ENCODE assay signal across 11 cellular contexts in the genomic region with DNA sequence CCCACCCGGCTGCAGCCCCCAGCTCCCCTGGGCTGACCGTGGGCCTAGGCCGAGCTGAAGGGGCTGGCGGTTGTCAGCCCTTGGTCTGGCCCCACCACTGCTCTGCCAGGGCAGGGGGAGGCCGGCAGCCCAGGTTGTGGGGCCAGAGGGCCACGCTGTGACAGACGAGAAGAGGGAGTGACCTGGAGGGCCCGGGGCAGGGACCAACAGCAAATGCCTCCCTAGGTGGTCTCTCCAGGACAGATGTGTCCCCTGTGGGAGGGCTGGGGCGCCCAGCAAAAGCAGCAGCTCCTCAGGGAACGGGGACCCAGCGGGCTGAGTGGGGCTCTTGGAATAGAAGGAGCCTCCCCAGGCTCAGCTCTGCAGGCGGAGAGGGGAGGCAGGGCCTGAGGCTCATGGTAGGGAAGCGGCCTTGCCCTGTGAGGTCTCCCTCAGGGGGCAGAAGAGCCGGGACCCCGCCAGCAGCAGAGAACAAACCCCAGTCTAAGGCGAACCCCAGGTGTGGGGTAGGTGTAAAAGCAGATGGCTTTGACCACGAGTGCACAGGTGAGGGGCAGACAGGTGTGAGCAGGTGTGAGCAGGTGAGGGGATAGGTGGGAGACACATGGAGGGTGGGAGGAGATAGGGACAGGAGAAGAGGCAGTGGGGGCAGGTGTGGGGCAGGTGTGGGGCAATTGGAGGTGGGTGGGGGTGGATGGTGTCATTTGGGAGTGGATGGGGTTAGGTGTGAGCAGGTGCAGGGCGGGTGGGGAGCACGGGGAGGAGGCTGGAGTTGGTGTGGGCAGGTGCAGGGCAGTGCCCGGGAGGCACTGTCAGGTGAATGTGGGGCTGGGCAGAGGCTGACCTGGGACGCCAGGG. TPM values are rescaled to one million over a fixed set of nuclear protein-coding genes. Genes with fewer than 3 reads are reported as not detected.
DNase-seq lines count a peak whose midpoint lies in the region; ATAC-seq and TF ChIP-seq lines count a peak whose summit lies in the region.
"Had no signal": no experiment of that assay in that cellular context is flagged by ENCODE, and none has a peak within 500 bp of the region (broad histone marks: within the 10 kb centered on the region; RNA-seq: fewer than 3 reads in every experiment).

No MANE protein-coding gene starts in this region.

- no peak for TF ChIP-seq POLR2A in heart left ventricle (IDR thresholded peaks at IDR 0.05)

- H3K9me3 ChIP-seq in HEK293 (ENCODE audit: control insufficient read depth, insufficient read depth, low read depth, low read length) (no peaks in the 10 kb centered on the region), heart left ventricle (no peaks in the 10 kb centered on the region)

- H3K27ac Mint-ChIP-seq in activated CD4-positive, alpha-beta memory T cell treated with anti-CD3 and anti-CD28 coated beads for 36 hours: no peak overlapping the region
- no peak overlapping the region for H3K27ac Mint-ChIP-seq in activated CD4-positive, alpha-beta memory T cell treated with anti-CD3 and anti-CD28 coated beads, Interleukin-2, amount 10 ng/mL, durations not matched to agents 7 days and 5 days

- H3K36me3 Mint-ChIP-seq in activated CD4-positive, alpha-beta memory T cell treated with anti-CD3 and anti-CD28 coated beads for 36 hours: peaks cover 2% of the 10 kb centered on the region
- peaks cover 9% of the 10 kb centered on the region for H3K36me3 Mint-ChIP-seq in activated CD4-positive, alpha-beta memory T cell treated with anti-CD3 and anti-CD28 coated beads, Interleukin-2, amount 10 ng/mL, durations not matched to agents 7 days and 5 days (ENCODE audit: low read depth)

- no peaks in the 10 kb centered on the region for H3K9me3 Mint-ChIP-seq in activated CD4-positive, alpha-beta memory T cell treated with anti-CD3 and anti-CD28 coated beads for 36 hours
- no peaks in the 10 kb centered on the region for H3K9me3 Mint-ChIP-seq in activated CD4-positive, alpha-beta memory T cell treated with anti-CD3 and anti-CD28 coated beads, Interleukin-2, amount 10 ng/mL, durations not matched to agents 7 days and 5 days

- H3K4me3 ChIP-seq in HEK293 (ENCODE audit: low read depth, low read length): no peak overlapping the region
- H3K4me3 ChIP-seq in heart left ventricle: no peak overlapping the region

- H3K4me1 Mint-ChIP-seq in activated CD4-positive, alpha-beta memory T cell treated with anti-CD3 and anti-CD28 coated beads for 36 hours (ENCODE audit: low read depth): peaks cover 24% of the 10 kb centered on the region
- peaks cover 36% of the 10 kb centered on the region for H3K4me1 Mint-ChIP-seq in activated CD4-positive, alpha-beta memory T cell treated with anti-CD3 and anti-CD28 coated beads, Interleukin-2, amount 10 ng/mL, durations not matched to agents 7 days and 5 days

- peak; percentile 7 for DNase-seq in activated CD4-positive, alpha-beta memory T cell treated with anti-CD3 and anti-CD28 coated beads for 36 hours
- no peak for DNase-seq in activated CD4-positive, alpha-beta memory T cell treated with anti-CD3 and anti-CD28 coated beads, Interleukin-2, amount 10 ng/mL, durations not matched to agents 7 days and 5 days
- peak in 4 of 5 donors; percentile 18 to 53 (median 22) for DNase-seq in heart left ventricle
- DNase-seq in posterior vena cava (ENCODE audit: low spot score): peak; percentile 73
- no peak for DNase-seq in NCI-H2227 (lab: John Stamatoyannopoulos, UW; ENCODE audit: unreplicated experiment)
- DNase-seq in SKM-1 treated with dmso at 0.1 percent for 144 hours (lab: John Stamatoyannopoulos, UW; ENCODE audit: unreplicated experiment): no peak
- DNase-seq: brain microvascular endothelial cell, DMS79 treated with DMSO at 0.1 percent for 48 hours had no signal

- POLR2A ChIA-PET in activated CD4-positive, alpha-beta memory T cell treated with anti-CD3 and anti-CD28 coated beads for 36 hours (lab: Charles Lee): no interaction called here
- POLR2A ChIA-PET in activated CD4-positive, alpha-beta memory T cell treated with anti-CD3 and anti-CD28 coated beads, Interleukin-2, amount 10 ng/mL, durations not matched to agents 7 days and 5 days (lab: Charles Lee): no interaction called here
- POLR2A ChIA-PET in HEK293 (lab: Yijun Ruan, JAX): no interaction called here

- H3K4me1 ChIP-seq in HEK293 (ENCODE audit: control insufficient read depth, insufficient read depth, low read length): no peaks in the 10 kb centered on the region
- H3K4me1 ChIP-seq in heart left ventricle: peaks cover 5 to 66% (median 40%) of the 10 kb centered on the region in 12 donors

- WGBS in heart left ventricle, 4 donors: 94 to 98% (median 95%) methylated on average over 14 to 21 of the region's 21 CpGs

- H3K27me3 ChIP-seq in heart left ventricle: no peaks in the 10 kb centered on the region
- H3K27me3 ChIP-seq: brain microvascular endothelial cell had no signal

- no peak overlapping the region for H3K4me3 Mint-ChIP-seq in activated CD4-positive, alpha-beta memory T cell treated with anti-CD3 and anti-CD28 coated beads for 36 hours
- H3K4me3 Mint-ChIP-seq in activated CD4-positive, alpha-beta memory T cell treated with anti-CD3 and anti-CD28 coated beads, Interleukin-2, amount 10 ng/mL, durations not matched to agents 7 days and 5 days: no peak overlapping the region

- CTCF ChIA-PET in activated CD4-positive, alpha-beta memory T cell treated with anti-CD3 and anti-CD28 coated beads for 36 hours (lab: Charles Lee): no interaction called here
- CTCF ChIA-PET in activated CD4-positive, alpha-beta memory T cell treated with anti-CD3 and anti-CD28 coated beads, Interleukin-2, amount 10 ng/mL, durations not matched to agents 7 days and 5 days (lab: Charles Lee): no interaction called here
- CTCF ChIA-PET in HEK293 (lab: Yijun Ruan, JAX): interaction anchor here (0.7 kb wide), 1 partner anchor 38 kb away, joined by 4 read pairs; no protein-coding TSS in a partner anchor

- H3K27me3 Mint-ChIP-seq in activated CD4-positive, alpha-beta memory T cell treated with anti-CD3 and anti-CD28 coated beads for 36 hours: no peaks in the 10 kb centered on the region
- no peaks in the 10 kb centered on the region for H3K27me3 Mint-ChIP-seq in activated CD4-positive, alpha-beta memory T cell treated with anti-CD3 and anti-CD28 coated beads, Interleukin-2, amount 10 ng/mL, durations not matched to agents 7 days and 5 days

- intact Hi-C loops in activated CD4-positive, alpha-beta memory T cell treated with anti-CD3 and anti-CD28 coated beads for 36 hours (cut with micrococcal nuclease): no loop called here
- intact Hi-C loops in heart left ventricle (cut with DNase I) (loop anchor here in 4 of 10 donors (5.0 kb wide), 3 partner anchors 34 to 41 kb away; a partner anchor contains a TSS), posterior vena cava (cut with DNase I) (loop anchor here in 1 of 2 donors (5.0 kb wide), 1 partner anchor 34 kb away; a partner anchor contains a TSS)

- TF ChIP-seq CTCF in HEK293 (tag by site-specific recombination; IDR thresholded peaks at IDR 0.05): no peak
- TF ChIP-seq CTCF in heart left ventricle (IDR thresholded peaks at IDR 0.05): no peak

- H3K36me3 ChIP-seq in HEK293 (ENCODE audit: control insufficient read depth in 2 of 2, insufficient read depth in 1 of 2, low read length in 2 of 2) (peaks cover 0 to 6% of the 10 kb centered on the region in 2 experiments; a peak in 1 of 3 replicates), heart left ventricle (peaks cover 0 to 9% (median 7%) of the 10 kb centered on the region in 9 donors)

- H3K27ac ChIP-seq in HEK293 (ENCODE audit: extremely low read depth, low read depth, low read length): no peak overlapping the region
- no peak overlapping the region for H3K27ac ChIP-seq in heart left ventricle
- H3K27ac ChIP-seq: brain microvascular endothelial cell had no signal

- ATAC-seq in heart left ventricle: no peak
- no peak for ATAC-seq in GM21360 (IDR thresholded peaks at IDR 0.05; ENCODE audit: unreplicated experiment)

TF ChIP-seq in HEK293, 187 proteins besides CTCF, POLR2A, EP300 and RAD21:
- TF ChIP-seq ZEB2 (tag by site-specific recombination; IDR thresholded peaks at IDR 0.05) (peak; percentile 79), EGR2 (tag by site-specific recombination; IDR thresholded peaks at IDR 0.05; ENCODE audit: low read depth) (0 out of 2 replicates have a peak, but pooled peaks have one; percentile 11), ZNF600 (tag by site-specific recombination; IDR thresholded peaks at IDR 0.05) (no peak), GLIS2 (tag by site-specific recombination; IDR thresholded peaks at IDR 0.05) (no peak)
- TF ChIP-seq, protein P1, sequence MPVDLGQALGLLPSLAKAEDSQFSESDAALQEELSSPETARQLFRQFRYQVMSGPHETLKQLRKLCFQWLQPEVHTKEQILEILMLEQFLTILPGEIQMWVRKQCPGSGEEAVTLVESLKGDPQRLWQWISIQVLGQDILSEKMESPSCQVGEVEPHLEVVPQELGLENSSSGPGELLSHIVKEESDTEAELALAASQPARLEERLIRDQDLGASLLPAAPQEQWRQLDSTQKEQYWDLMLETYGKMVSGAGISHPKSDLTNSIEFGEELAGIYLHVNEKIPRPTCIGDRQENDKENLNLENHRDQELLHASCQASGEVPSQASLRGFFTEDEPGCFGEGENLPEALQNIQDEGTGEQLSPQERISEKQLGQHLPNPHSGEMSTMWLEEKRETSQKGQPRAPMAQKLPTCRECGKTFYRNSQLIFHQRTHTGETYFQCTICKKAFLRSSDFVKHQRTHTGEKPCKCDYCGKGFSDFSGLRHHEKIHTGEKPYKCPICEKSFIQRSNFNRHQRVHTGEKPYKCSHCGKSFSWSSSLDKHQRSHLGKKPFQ (tag by site-specific recombination; IDR thresholded peaks at IDR 0.05): 0 out of 2 replicates have a peak, but pooled peaks have one; percentile 49

RNA-seq across cellular contexts. Expression of a gene that starts 34.1 kb away (rescaled TPM):
- 1 to 10 TPM; 9.0 to 9.5 TPM for total RNA-seq in activated CD4-positive, alpha-beta memory T cell treated with anti-CD3 and anti-CD28 coated beads for 36 hours
- total RNA-seq in activated CD4-positive, alpha-beta memory T cell treated with anti-CD3 and anti-CD28 coated beads, Interleukin-2, amount 10 ng/mL, durations not matched to agents 7 days and 5 days: 10 to 100 TPM; 22.8 to 24.6 TPM
- total RNA-seq in heart left ventricle: 10 to 100 TPM in 7 of 9 donors, 1 to 10 TPM in 2; 8.8 to 36.3 (median 13.7) TPM
- 10 to 100 TPM in 1 of 2 donors, 1 to 10 TPM in 1; 7.8 to 31.2 TPM for polyA plus RNA-seq in heart left ventricle
- 10 to 100 TPM; 18.1 to 63.3 TPM for total RNA-seq in posterior vena cava
- total RNA-seq: endothelial cell of umbilical vein had no signal

RNA-seq across cellular contexts. Expression of a gene that starts 42.4 kb away (rescaled TPM):
- 100 to 1,000 TPM; 154 to 162 TPM for total RNA-seq in activated CD4-positive, alpha-beta memory T cell treated with anti-CD3 and anti-CD28 coated beads for 36 hours
- total RNA-seq in activated CD4-positive, alpha-beta memory T cell treated with anti-CD3 and anti-CD28 coated beads, Interleukin-2, amount 10 ng/mL, durations not matched to agents 7 days and 5 days: 100 to 1,000 TPM; 209 to 221 TPM
- total RNA-seq in heart left ventricle (100 to 1,000 TPM; 105 to 165 (median 128) TPM), posterior vena cava (100 to 1,000 TPM; 109 to 113 TPM)
- polyA plus RNA-seq in heart left ventricle: 100 to 1,000 TPM in 1 of 2 donors, 10 to 100 TPM in 1; 92.0 to 148 TPM

Comparison
In these comparisons a context has a peak if more than half of its experiments do, and no peak if none do; other contexts are left out.
1. DNase-seq: peak in activated CD4-positive, alpha-beta memory T cell treated with anti-CD3 and anti-CD28 coated beads for 36 hours (single experiment), heart left ventricle (4 of 5) and posterior vena cava (single experiment); none in activated CD4-positive, alpha-beta memory T cell treated with anti-CD3 and anti-CD28 coated beads, Interleukin-2, amount 10 ng/mL, durations not matched to agents 7 days and 5 days (single experiment), NCI-H2227 (single experiment) and SKM-1 treated with dmso at 0.1 percent for 144 hours (single experiment).